In the genomic region with DNA sequence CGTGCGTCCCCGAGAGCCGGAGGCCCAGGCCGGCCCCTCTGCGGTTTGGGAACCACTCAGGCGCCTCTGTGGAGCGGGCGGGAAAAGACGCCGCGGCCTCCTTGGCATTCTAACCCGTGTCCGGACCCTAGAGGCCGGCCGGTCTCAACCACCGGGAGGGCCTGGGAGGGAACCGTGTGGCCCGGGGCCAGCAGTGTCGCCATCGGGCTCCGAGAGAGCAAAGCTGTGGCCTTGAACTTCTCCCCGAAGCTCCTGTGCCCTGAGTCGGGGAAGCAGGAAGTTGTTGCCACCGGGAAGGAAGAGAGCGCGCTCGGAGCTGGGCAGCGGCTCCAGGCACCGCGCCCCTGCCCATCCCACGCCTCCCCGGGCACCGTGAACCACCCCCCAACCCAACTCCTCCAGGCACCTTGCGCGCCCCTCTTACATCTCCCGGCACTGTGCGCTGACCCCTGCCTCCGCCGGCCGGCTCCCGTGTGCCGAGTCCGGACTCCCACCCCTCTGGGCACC, we compare ENCODE assay signal across 9 cellular contexts.
DNase-seq lines count a peak whose midpoint lies in the region; ATAC-seq, FAIRE-seq and TF ChIP-seq lines count a peak whose summit lies in the region.
"Had no signal": no experiment of that assay in that cellular context is flagged by ENCODE, and none has a peak within 500 bp of the region (broad histone marks: within the 10 kb centered on the region; RNA-seq: fewer than 3 reads in every experiment).

No MANE protein-coding gene starts in this region.

- TF ChIP-seq CTCF in HFFc6 (IDR thresholded peaks at IDR 0.05) (no peak), fibroblast of the aortic adventitia (IDR thresholded peaks at IDR 0.05; ENCODE audit: insufficient read depth, low read length) (no peak), pancreas (IDR thresholded peaks at IDR 0.05) (no peak)

- CTCF ChIA-PET in activated CD4-positive, alpha-beta T cell treated with anti-CD3 and anti-CD28 coated beads, Interleukin-2, amount 10 ng/mL, durations not matched to agents 7 days and 5 days (lab: Charles Lee): interaction anchor here (0.6 to 1.9 kb wide), 4 partner anchors 15 to 76 kb away, joined by 3 to 6 read pairs (median 4); no protein-coding TSS in a partner anchor

- H3K4me3 ChIP-seq in fibroblast of the aortic adventitia (ENCODE audit: low read depth, low read length) (peak overlapping the region; percentile 76), pancreas (peak overlapping the region; percentile 64 to 98 (median 76))

- peak overlapping the region; percentile 96 for H3K27ac Mint-ChIP-seq in HFFc6
- peak overlapping the region; percentile 93 for H3K27ac Mint-ChIP-seq in activated CD4-positive, alpha-beta T cell treated with anti-CD3 and anti-CD28 coated beads, Interleukin-2, amount 10 ng/mL, durations not matched to agents 7 days and 5 days

- H3K36me3 ChIP-seq in pancreas: no peaks in the 10 kb centered on the region

- H3K4me1 Mint-ChIP-seq in HFFc6 (ENCODE audit: low read depth): peaks cover 51% of the 10 kb centered on the region
- peaks cover 53% of the 10 kb centered on the region for H3K4me1 Mint-ChIP-seq in activated CD4-positive, alpha-beta T cell treated with anti-CD3 and anti-CD28 coated beads, Interleukin-2, amount 10 ng/mL, durations not matched to agents 7 days and 5 days

- no peak for FAIRE-seq in pancreas (lab: Jason Lieb, UNC)
- FAIRE-seq: K562 had no signal

- peaks cover 29% of the 10 kb centered on the region for H3K36me3 Mint-ChIP-seq in HFFc6 (ENCODE audit: low read depth)
- H3K36me3 Mint-ChIP-seq in activated CD4-positive, alpha-beta T cell treated with anti-CD3 and anti-CD28 coated beads, Interleukin-2, amount 10 ng/mL, durations not matched to agents 7 days and 5 days (ENCODE audit: low read depth): peaks cover 14% of the 10 kb centered on the region

- peak overlapping the region; percentile 86 for H3K4me3 Mint-ChIP-seq in HFFc6
- peak overlapping the region; percentile 83 for H3K4me3 Mint-ChIP-seq in activated CD4-positive, alpha-beta T cell treated with anti-CD3 and anti-CD28 coated beads, Interleukin-2, amount 10 ng/mL, durations not matched to agents 7 days and 5 days

- H3K9me3 Mint-ChIP-seq in HFFc6: peaks cover 4% of the 10 kb centered on the region; the same call in 1 of the 2 replicates
- no peaks in the 10 kb centered on the region for H3K9me3 Mint-ChIP-seq in activated CD4-positive, alpha-beta T cell treated with anti-CD3 and anti-CD28 coated beads, Interleukin-2, amount 10 ng/mL, durations not matched to agents 7 days and 5 days

- intact Hi-C loops in pancreas (cut with DNase I): no loop called here

- peak; percentile 31 to 52 (median 42) for ATAC-seq in pancreas
- no peak for ATAC-seq in HG03095 (IDR thresholded peaks at IDR 0.05; ENCODE audit: unreplicated experiment)
- no peak for ATAC-seq in HG02970 (IDR thresholded peaks at IDR 0.05; ENCODE audit: low FRiP score, unreplicated experiment)
- ATAC-seq: K562 had no signal

- H3K27me3 Mint-ChIP-seq in HFFc6 (ENCODE audit: insufficient read depth): peaks cover 14% of the 10 kb centered on the region
- H3K27me3 Mint-ChIP-seq in activated CD4-positive, alpha-beta T cell treated with anti-CD3 and anti-CD28 coated beads, Interleukin-2, amount 10 ng/mL, durations not matched to agents 7 days and 5 days: no peaks in the 10 kb centered on the region

- H3K9me3 ChIP-seq in pancreas: no peaks in the 10 kb centered on the region

- H3K27ac ChIP-seq in pancreas: peak overlapping the region; percentile 99 to 100 (median 100)

- DNase-seq in CD1c-positive myeloid dendritic cell (ENCODE audit: extremely low spot score) (peak; percentile 76), HFFc6 (no peak), fibroblast of the aortic adventitia (ENCODE audit: low read depth) (peak; percentile 72), pancreas (peak; percentile 78 to 93 (median 88)), middle frontal gyrus (ENCODE audit: extremely low spot score, low spot score) (no peak)
- DNase-seq in activated CD4-positive, alpha-beta T cell treated with anti-CD3 and anti-CD28 coated beads, Interleukin-2, amount 10 ng/mL, durations not matched to agents 7 days and 5 days: peak; percentile 26

- H3K27me3 ChIP-seq in pancreas: no peaks in the 10 kb centered on the region

- WGBS in pancreas, 2 donors: 0 to 1% methylated on average over 37 to 44 of the region's 44 CpGs

- H3K4me1 ChIP-seq in pancreas: peaks cover 13 to 24% (median 22%) of the 10 kb centered on the region in 3 donors

- POLR2A ChIA-PET in activated CD4-positive, alpha-beta T cell treated with anti-CD3 and anti-CD28 coated beads, Interleukin-2, amount 10 ng/mL, durations not matched to agents 7 days and 5 days (lab: Charles Lee): no interaction called here

Comparison
In these comparisons a context has a peak if more than half of its experiments do, and no peak if none do; other contexts are left out.
1. DNase-seq: peak in CD1c-positive myeloid dendritic cell (single experiment), activated CD4-positive, alpha-beta T cell treated with anti-CD3 and anti-CD28 coated beads, Interleukin-2, amount 10 ng/mL, durations not matched to agents 7 days and 5 days (single experiment), fibroblast of the aortic adventitia (single experiment) and pancreas (6 of 6); none in HFFc6 (single experiment) and middle frontal gyrus (single experiment).
2. ATAC-seq: peak in pancreas (4 of 4); none in HG03095 (single experiment) and HG02970 (single experiment).